Comparison of ENCODE assay signal across 1 cellular context in the genomic region with DNA sequence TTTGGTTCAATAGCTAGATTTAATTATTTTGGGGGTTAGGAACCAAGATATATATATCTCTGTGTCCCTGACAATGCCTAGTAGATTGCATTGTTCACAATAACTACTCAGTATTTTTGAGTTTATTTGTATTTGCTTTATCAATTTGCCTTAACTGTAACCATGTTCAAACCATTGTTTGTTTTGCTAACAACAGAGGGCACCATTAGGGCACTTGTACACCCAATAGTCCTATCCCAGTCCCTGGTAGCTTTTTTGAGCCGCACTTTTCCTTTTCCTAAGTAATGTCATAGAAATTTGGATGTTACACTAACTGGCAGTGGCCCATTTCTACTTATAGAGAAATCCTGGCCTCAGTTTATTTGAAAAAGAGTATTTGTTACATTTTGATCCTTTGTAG.
TF ChIP-seq lines count a peak whose summit lies in the region.

No MANE protein-coding gene starts in this region.

TF ChIP-seq in GM23338, 12 proteins besides CTCF, POLR2A, EP300 and RAD21:
- TF ChIP-seq ZNF331 (CRISPR knock-in tag; IDR thresholded peaks at IDR 0.05; ENCODE audit: low read depth) (no peak), STAT1 (IDR thresholded peaks at IDR 0.05; ENCODE audit: unreplicated experiment) (no peak), EZH2phosphoT487 (IDR thresholded peaks at IDR 0.05; ENCODE audit: unreplicated experiment) (no peak), CREB1 (CRISPR knock-in tag; IDR thresholded peaks at IDR 0.05; ENCODE audit: low read depth) (no peak), ZNF114 (CRISPR knock-in tag; IDR thresholded peaks at IDR 0.05) (no peak), POLR2AphosphoS5 (IDR thresholded peaks at IDR 0.05; ENCODE audit: low read depth) (no peak), JUNB (IDR thresholded peaks at IDR 0.05; ENCODE audit: unreplicated experiment) (no peak), EZH2 (IDR thresholded peaks at IDR 0.05; ENCODE audit: low read depth, unreplicated experiment) (no peak), NANOG (IDR thresholded peaks at IDR 0.05; ENCODE audit: borderline replicate concordance) (no peak)
- TF ChIP-seq, protein P1, sequence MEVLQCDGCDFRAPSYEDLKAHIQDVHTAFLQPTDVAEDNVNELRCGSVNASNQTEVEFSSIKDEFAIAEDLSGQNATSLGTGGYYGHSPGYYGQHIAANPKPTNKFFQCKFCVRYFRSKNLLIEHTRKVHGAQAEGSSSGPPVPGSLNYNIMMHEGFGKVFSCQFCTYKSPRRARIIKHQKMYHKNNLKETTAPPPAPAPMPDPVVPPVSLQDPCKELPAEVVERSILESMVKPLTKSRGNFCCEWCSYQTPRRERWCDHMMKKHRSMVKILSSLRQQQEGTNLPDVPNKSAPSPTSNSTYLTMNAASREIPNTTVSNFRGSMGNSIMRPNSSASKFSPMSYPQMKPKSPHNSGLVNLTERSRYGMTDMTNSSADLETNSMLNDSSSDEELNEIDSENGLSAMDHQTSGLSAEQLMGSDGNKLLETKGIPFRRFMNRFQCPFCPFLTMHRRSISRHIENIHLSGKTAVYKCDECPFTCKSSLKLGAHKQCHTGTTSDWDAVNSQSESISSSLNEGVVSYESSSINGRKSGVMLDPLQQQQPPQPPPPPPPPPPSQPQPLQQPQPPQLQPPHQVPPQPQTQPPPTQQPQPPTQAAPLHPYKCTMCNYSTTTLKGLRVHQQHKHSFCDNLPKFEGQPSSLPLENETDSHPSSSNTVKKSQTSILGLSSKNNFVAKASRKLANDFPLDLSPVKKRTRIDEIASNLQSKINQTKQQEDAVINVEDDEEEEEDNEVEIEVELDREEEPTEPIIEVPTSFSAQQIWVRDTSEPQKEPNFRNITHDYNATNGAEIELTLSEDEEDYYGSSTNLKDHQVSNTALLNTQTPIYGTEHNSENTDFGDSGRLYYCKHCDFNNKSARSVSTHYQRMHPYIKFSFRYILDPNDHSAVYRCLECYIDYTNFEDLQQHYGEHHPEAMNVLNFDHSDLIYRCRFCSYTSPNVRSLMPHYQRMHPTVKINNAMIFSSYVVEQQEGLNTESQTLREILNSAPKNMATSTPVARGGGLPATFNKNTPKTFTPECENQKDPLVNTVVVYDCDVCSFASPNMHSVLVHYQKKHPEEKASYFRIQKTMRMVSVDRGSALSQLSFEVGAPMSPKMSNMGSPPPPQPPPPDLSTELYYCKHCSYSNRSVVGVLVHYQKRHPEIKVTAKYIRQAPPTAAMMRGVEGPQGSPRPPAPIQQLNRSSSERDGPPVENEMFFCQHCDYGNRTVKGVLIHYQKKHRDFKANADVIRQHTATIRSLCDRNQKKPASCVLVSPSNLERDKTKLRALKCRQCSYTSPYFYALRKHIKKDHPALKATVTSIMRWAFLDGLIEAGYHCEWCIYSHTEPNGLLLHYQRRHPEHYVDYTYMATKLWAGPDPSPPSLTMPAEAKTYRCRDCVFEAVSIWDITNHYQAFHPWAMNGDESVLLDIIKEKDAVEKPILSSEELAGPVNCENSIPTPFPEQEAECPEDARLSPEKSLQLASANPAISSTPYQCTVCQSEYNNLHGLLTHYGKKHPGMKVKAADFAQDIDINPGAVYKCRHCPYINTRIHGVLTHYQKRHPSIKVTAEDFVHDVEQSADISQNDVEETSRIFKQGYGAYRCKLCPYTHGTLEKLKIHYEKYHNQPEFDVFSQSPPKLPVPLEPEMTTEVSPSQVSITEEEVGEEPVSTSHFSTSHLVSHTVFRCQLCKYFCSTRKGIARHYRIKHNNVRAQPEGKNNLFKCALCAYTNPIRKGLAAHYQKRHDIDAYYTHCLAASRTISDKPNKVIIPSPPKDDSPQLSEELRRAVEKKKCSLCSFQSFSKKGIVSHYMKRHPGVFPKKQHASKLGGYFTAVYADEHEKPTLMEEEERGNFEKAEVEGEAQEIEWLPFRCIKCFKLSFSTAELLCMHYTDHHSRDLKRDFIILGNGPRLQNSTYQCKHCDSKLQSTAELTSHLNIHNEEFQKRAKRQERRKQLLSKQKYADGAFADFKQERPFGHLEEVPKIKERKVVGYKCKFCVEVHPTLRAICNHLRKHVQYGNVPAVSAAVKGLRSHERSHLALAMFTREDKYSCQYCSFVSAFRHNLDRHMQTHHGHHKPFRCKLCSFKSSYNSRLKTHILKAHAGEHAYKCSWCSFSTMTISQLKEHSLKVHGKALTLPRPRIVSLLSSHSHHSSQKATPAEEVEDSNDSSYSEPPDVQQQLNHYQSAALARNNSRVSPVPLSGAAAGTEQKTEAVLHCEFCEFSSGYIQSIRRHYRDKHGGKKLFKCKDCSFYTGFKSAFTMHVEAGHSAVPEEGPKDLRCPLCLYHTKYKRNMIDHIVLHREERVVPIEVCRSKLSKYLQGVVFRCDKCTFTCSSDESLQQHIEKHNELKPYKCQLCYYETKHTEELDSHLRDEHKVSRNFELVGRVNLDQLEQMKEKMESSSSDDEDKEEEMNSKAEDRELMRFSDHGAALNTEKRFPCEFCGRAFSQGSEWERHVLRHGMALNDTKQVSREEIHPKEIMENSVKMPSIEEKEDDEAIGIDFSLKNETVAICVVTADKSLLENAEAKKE (CRISPR knock-in tag; IDR thresholded peaks at IDR 0.05), result no peak
- TF ChIP-seq, protein P2, sequence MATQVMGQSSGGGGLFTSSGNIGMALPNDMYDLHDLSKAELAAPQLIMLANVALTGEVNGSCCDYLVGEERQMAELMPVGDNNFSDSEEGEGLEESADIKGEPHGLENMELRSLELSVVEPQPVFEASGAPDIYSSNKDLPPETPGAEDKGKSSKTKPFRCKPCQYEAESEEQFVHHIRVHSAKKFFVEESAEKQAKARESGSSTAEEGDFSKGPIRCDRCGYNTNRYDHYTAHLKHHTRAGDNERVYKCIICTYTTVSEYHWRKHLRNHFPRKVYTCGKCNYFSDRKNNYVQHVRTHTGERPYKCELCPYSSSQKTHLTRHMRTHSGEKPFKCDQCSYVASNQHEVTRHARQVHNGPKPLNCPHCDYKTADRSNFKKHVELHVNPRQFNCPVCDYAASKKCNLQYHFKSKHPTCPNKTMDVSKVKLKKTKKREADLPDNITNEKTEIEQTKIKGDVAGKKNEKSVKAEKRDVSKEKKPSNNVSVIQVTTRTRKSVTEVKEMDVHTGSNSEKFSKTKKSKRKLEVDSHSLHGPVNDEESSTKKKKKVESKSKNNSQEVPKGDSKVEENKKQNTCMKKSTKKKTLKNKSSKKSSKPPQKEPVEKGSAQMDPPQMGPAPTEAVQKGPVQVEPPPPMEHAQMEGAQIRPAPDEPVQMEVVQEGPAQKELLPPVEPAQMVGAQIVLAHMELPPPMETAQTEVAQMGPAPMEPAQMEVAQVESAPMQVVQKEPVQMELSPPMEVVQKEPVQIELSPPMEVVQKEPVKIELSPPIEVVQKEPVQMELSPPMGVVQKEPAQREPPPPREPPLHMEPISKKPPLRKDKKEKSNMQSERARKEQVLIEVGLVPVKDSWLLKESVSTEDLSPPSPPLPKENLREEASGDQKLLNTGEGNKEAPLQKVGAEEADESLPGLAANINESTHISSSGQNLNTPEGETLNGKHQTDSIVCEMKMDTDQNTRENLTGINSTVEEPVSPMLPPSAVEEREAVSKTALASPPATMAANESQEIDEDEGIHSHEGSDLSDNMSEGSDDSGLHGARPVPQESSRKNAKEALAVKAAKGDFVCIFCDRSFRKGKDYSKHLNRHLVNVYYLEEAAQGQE (IDR thresholded peaks at IDR 0.05; ENCODE audit: unreplicated experiment), result no peak
- TF ChIP-seq, protein P3, sequence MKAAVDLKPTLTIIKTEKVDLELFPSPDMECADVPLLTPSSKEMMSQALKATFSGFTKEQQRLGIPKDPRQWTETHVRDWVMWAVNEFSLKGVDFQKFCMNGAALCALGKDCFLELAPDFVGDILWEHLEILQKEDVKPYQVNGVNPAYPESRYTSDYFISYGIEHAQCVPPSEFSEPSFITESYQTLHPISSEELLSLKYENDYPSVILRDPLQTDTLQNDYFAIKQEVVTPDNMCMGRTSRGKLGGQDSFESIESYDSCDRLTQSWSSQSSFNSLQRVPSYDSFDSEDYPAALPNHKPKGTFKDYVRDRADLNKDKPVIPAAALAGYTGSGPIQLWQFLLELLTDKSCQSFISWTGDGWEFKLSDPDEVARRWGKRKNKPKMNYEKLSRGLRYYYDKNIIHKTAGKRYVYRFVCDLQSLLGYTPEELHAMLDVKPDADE (IDR thresholded peaks at IDR 0.05), result no peak
